ENCODE assay signal across 1 cellular context in genomic region chr4:40669504-40669903, GRCh38.
TF ChIP-seq lines count a peak whose summit lies in the region.

No MANE protein-coding gene starts in this region.

TF ChIP-seq in IMR-90, 13 proteins besides CTCF, POLR2A, EP300 and RAD21 (continued from another document):
- TF ChIP-seq USF2 (IDR thresholded peaks at IDR 0.05; ENCODE audit: low read depth, low read length), result no peak
